Comparison of ENCODE assay signal across 19 cellular contexts in genomic region chr12:16094437-16094836, GRCh38.
"Had no signal": no experiment of that assay in that cellular context is flagged by ENCODE, and none has a peak within 500 bp of the region (broad histone marks: within the 10 kb centered on the region; RNA-seq: fewer than 3 reads in every experiment).

No MANE protein-coding gene starts in this region.

- H2AFZ ChIP-seq: parathyroid adenoma had no signal

- H3K9me3 ChIP-seq: gastroesophageal sphincter, heart left ventricle, left lung had no signal

- H3K36me3 ChIP-seq: esophagus muscularis mucosa, gastroesophageal sphincter, heart left ventricle, left lung had no signal

- H3K4me1 ChIP-seq: gastroesophageal sphincter, left lung, parathyroid adenoma had no signal

- H3K79me2 ChIP-seq: parathyroid adenoma had no signal

- H3K27me3 ChIP-seq: esophagus muscularis mucosa, gastroesophageal sphincter, heart left ventricle, left lung had no signal

- ATAC-seq: activated CD8-positive, alpha-beta memory T cell treated with anti-CD3 and anti-CD28 coated beads, Interleukin-2, amount 10 ng/mL, durations not matched to agents 7 days and 5 days; gastroesophageal sphincter; heart left ventricle; left lung; sciatic nerve; stimulated activated memory B cell treated with anti-CD40 and anti-IgM and Interleukin-4, amounts not matched to agents 10 μg/mL and 1 μg/mL and 100 μg/mL, for 72 hours had no signal

- H3K4me2 ChIP-seq: smooth muscle cell had no signal

- H3K4me3 ChIP-seq: esophagus muscularis mucosa, gastroesophageal sphincter, heart left ventricle, left lung, smooth muscle cell had no signal

- H3K9ac ChIP-seq: parathyroid adenoma had no signal

- H3K27me3 Mint-ChIP-seq: activated CD4-positive, alpha-beta memory T cell treated with anti-CD3 and anti-CD28 coated beads, Interleukin-2, amount 10 ng/mL, durations not matched to agents 7 days and 5 days; activated CD8-positive, alpha-beta memory T cell treated with anti-CD3 and anti-CD28 coated beads, Interleukin-2, amount 10 ng/mL, durations not matched to agents 7 days and 5 days; activated naive CD8-positive, alpha-beta T cell; stimulated activated memory B cell treated with anti-CD40 and anti-IgM and Interleukin-4, amounts not matched to agents 10 μg/mL and 1 μg/mL and 100 μg/mL, for 72 hours had no signal

- H3K4me3 Mint-ChIP-seq: activated CD4-positive, alpha-beta memory T cell treated with anti-CD3 and anti-CD28 coated beads, Interleukin-2, amount 10 ng/mL, durations not matched to agents 7 days and 5 days; activated CD8-positive, alpha-beta memory T cell treated with anti-CD3 and anti-CD28 coated beads, Interleukin-2, amount 10 ng/mL, durations not matched to agents 7 days and 5 days; activated naive CD8-positive, alpha-beta T cell; mesothelial cell of epicardium; nephron; stimulated activated memory B cell treated with anti-CD40 and anti-IgM and Interleukin-4, amounts not matched to agents 10 μg/mL and 1 μg/mL and 100 μg/mL, for 72 hours had no signal

- H3K4me1 Mint-ChIP-seq: activated CD4-positive, alpha-beta memory T cell treated with anti-CD3 and anti-CD28 coated beads, Interleukin-2, amount 10 ng/mL, durations not matched to agents 7 days and 5 days; activated CD8-positive, alpha-beta memory T cell treated with anti-CD3 and anti-CD28 coated beads, Interleukin-2, amount 10 ng/mL, durations not matched to agents 7 days and 5 days; stimulated activated memory B cell treated with anti-CD40 and anti-IgM and Interleukin-4, amounts not matched to agents 10 μg/mL and 1 μg/mL and 100 μg/mL, for 72 hours had no signal

- H3K27ac ChIP-seq: esophagus muscularis mucosa, gastroesophageal sphincter, heart left ventricle, left lung, parathyroid adenoma had no signal

- H3K36me3 Mint-ChIP-seq: activated CD8-positive, alpha-beta memory T cell treated with anti-CD3 and anti-CD28 coated beads, Interleukin-2, amount 10 ng/mL, durations not matched to agents 7 days and 5 days; activated naive CD8-positive, alpha-beta T cell; mesothelial cell of epicardium; stimulated activated memory B cell treated with anti-CD40 and anti-IgM and Interleukin-4, amounts not matched to agents 10 μg/mL and 1 μg/mL and 100 μg/mL, for 72 hours had no signal

- DNase-seq: activated CD4-positive, alpha-beta memory T cell treated with anti-CD3 and anti-CD28 coated beads, Interleukin-2, amount 10 ng/mL, durations not matched to agents 7 days and 5 days; activated CD4-positive, alpha-beta T cell treated with anti-CD3 and anti-CD28 coated beads for 48 hours; activated CD4-positive, CD25-positive, alpha-beta regulatory T cell; activated CD8-positive, alpha-beta memory T cell treated with anti-CD3 and anti-CD28 coated beads, Interleukin-2, amount 10 ng/mL, durations not matched to agents 7 days and 5 days; amniotic stem cell; dermis blood vessel endothelial cell; effector memory CD4-positive, alpha-beta T cell; heart left ventricle; left lung; stimulated activated CD4-positive, alpha-beta T cell treated with anti-CD3 and anti-CD28 coated beads, Interleukin-4, amount 100 ng/mL, for 4 hours had no signal

- H3K27ac Mint-ChIP-seq: activated CD4-positive, alpha-beta memory T cell treated with anti-CD3 and anti-CD28 coated beads, Interleukin-2, amount 10 ng/mL, durations not matched to agents 7 days and 5 days; activated CD8-positive, alpha-beta memory T cell treated with anti-CD3 and anti-CD28 coated beads, Interleukin-2, amount 10 ng/mL, durations not matched to agents 7 days and 5 days; activated naive CD8-positive, alpha-beta T cell; mesothelial cell of epicardium; stimulated activated memory B cell treated with anti-CD40 and anti-IgM and Interleukin-4, amounts not matched to agents 10 μg/mL and 1 μg/mL and 100 μg/mL, for 72 hours had no signal
